In the genomic region with DNA sequence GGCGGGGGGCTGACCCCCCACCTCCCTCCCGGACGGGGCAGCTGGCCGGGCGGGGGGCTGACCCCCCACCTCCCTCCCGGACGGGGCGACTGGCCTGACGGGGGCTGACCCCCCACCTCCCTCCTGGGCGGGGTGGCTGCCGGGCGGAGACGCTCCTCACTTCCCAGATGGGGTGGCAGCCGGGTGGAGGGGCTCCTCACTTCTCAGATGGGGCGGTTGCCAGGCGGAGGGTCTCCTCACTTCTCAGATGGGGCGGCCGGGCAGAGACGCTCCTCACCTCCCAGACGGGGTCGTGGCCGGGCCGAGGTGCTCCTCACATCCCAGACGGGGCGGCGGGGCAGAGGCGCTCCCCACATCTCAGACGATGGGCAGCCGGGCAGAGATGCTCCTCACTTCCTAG, we compare ENCODE assay signal across 1 cellular context. TPM values are rescaled to one million over a fixed set of nuclear protein-coding genes. Genes with fewer than 3 reads are reported as not detected.
"Had no signal": no experiment of that assay in that cellular context is flagged by ENCODE, and none has a peak within 500 bp of the region (broad histone marks: within the 10 kb centered on the region; RNA-seq: fewer than 3 reads in every experiment).

No MANE protein-coding gene starts in this region.

RNA-seq across cellular contexts. Expression of a gene that starts 35.3 kb away (rescaled TPM):
- total RNA-seq: NCI-H460 had no signal
